Comparison of ENCODE assay signal across 8 cellular contexts in genomic region chr2:113602869-113603466, GRCh38. TPM values are rescaled to one million over a fixed set of nuclear protein-coding genes. Genes with fewer than 3 reads are reported as not detected.
A peak's percentile ranks its signal among the peaks of the same experiment; 100 is the strongest.
DNase-seq lines count a peak whose midpoint lies in the region; ATAC-seq and TF ChIP-seq lines count a peak whose summit lies in the region.

No MANE protein-coding gene starts in this region.

- ATAC-seq in HG03159 (IDR thresholded peaks at IDR 0.05; ENCODE audit: unreplicated experiment) = peak; percentile 34
- ATAC-seq in GM19023 (IDR thresholded peaks at IDR 0.05; ENCODE audit: unreplicated experiment) = no peak
- ATAC-seq in GM18517 (IDR thresholded peaks at IDR 0.05; ENCODE audit: unreplicated experiment) = no peak

- BruUV-seq in A673 (replicated peaks; lab: Mats Ljungman, UMichigan) = no TSS peak

- no peak for TF ChIP-seq CTCF in A673 (conservative IDR thresholded peaks at IDR 0.05; ENCODE audit: low read depth, low read length)

- H3K27me3 ChIP-seq in A673 (replicated peaks; ENCODE audit: insufficient read depth, low read depth, low read length, poor library complexity) (no peaks in the 10 kb centered on the region), mononuclear cell (ENCODE audit: insufficient read depth, low read length) (no peaks in the 10 kb centered on the region)

- POLR2A ChIA-PET in A673 (lab: Charles Lee; ENCODE audit: low non-redundant PET) = no interaction called here

- CTCF ChIA-PET in A673 (lab: Charles Lee) = no interaction called here

- H3K36me3 ChIP-seq in A673 (ENCODE audit: insufficient read depth, low read length, poor library complexity, severe bottlenecking) = no peaks in the 10 kb centered on the region

- DNase-seq in A673 (ENCODE audit: low spot score) (no peak), caudate nucleus (lab: John Stamatoyannopoulos, UW) (no peak), mucosa of gallbladder (ENCODE audit: low spot score) (no peak), CD1c-positive myeloid dendritic cell (ENCODE audit: extremely low spot score) (no peak)

- H3K4me3 ChIP-seq in A673 (ENCODE audit: low read depth, low read length, poor library complexity, severe bottlenecking) = peak overlapping the region; percentile 54
- H3K4me3 ChIP-seq in mononuclear cell (ENCODE audit: low read length) = peak overlapping the region; percentile 41

- H3K9me3 ChIP-seq in A673 (ENCODE audit: low read depth, low read length, poor library complexity, severe bottlenecking) = no peaks in the 10 kb centered on the region
- H3K9me3 ChIP-seq in mononuclear cell (ENCODE audit: low read depth, low read length) = no peaks in the 10 kb centered on the region

- H3K4me1 ChIP-seq in A673 (ENCODE audit: insufficient read depth, low read length, poor library complexity, severe bottlenecking) (no peaks in the 10 kb centered on the region), mononuclear cell (ENCODE audit: insufficient read depth, low read length) (peaks cover 7% of the 10 kb centered on the region)

- H3K27ac ChIP-seq in A673 (ENCODE audit: low read depth, low read length, poor library complexity, severe bottlenecking) (peak overlapping the region; percentile 50), caudate nucleus (ENCODE audit: low read depth, low read length) (peak overlapping the region; percentile 77)

- intact Hi-C loops in A673 (cut with micrococcal nuclease; ENCODE audit: unreplicated experiment) = loop anchor here (5.0 kb wide), 1 partner anchor 99 kb away; no protein-coding TSS in a partner anchor

RNA-seq across cellular contexts. Expression of gene RABL2A, which starts 24.1 kb away (rescaled TPM):
- total RNA-seq in A673 (2021) = 17.8 and 21.2 TPM in 2 replicates
- total RNA-seq in mononuclear cell = 8.4 TPM
- 28.9 TPM for total RNA-seq in mucosa of gallbladder
